ENCODE assay signal across 21 cellular contexts in the genomic region with DNA sequence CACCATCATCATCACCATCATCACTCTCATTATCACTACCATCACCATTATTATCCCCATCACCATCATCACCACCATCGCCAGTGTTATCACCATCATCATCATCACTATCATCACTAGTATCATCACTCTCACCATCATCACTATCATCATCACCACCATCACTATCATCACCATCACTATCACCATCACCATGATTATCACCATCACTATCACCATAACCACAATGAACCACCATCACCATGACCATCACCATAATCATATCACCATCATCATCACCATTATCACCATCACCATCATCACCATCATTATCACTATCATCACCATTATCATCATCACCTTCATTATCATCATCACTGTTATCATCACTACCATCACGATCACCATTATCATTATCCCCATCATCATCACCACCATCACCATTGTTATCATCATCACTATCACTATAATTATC.
DNase-seq lines count a peak whose midpoint lies in the region; ATAC-seq, FAIRE-seq and TF ChIP-seq lines count a peak whose summit lies in the region.
"Had no signal": no experiment of that assay in that cellular context is flagged by ENCODE, and none has a peak within 500 bp of the region (broad histone marks: within the 10 kb centered on the region; RNA-seq: fewer than 3 reads in every experiment).

No MANE protein-coding gene starts in this region.

- H3K4me1 ChIP-seq in HEK293 (ENCODE audit: control insufficient read depth, insufficient read depth, low read length) (no peaks in the 10 kb centered on the region), H1 (replicated peaks in 1 of 4; ENCODE audit: control insufficient read depth in 3 of 4, insufficient read depth in 4 of 4, low read length in 3 of 4) (no peaks in the 10 kb centered on the region), neuronal stem cell (ENCODE audit: control insufficient read depth in 2 of 2, insufficient read depth in 1 of 2, low read depth in 1 of 2, low read length in 2 of 2) (no peaks in the 10 kb centered on the region), ascending aorta (no peaks in the 10 kb centered on the region)
- H3K4me1 ChIP-seq: HAP-1 had no signal

- POLR2A ChIA-PET in HEK293 (lab: Yijun Ruan, JAX), result no interaction called here
- POLR2A ChIA-PET in H1 (lab: Charles Lee; ENCODE audit: partially characterized antibody), result no interaction called here

- no peak for TF ChIP-seq POLR2A in H1 (IDR thresholded peaks at IDR 0.05; ENCODE audit: control extremely low read depth in 1 of 2, low read depth in 2 of 2, low read length in 2 of 2)

- H3K18ac ChIP-seq in H1 (ENCODE audit: extremely low read depth, low read length) (no peak overlapping the region), neuronal stem cell (ENCODE audit: low read length) (no peak overlapping the region)

- H2AFZ ChIP-seq in H1 (ENCODE audit: low read length) (no peak overlapping the region), neuronal stem cell (ENCODE audit: low read length) (no peak overlapping the region)
- H2AFZ ChIP-seq: GM23338 had no signal

- peak; percentile 70 for FAIRE-seq in HTR-8/SVneo (lab: Jason Lieb, UNC)
- FAIRE-seq in H1 (lab: Jason Lieb, UNC), result no peak
- FAIRE-seq: A549, GM12891, GM18507, H54 had no signal

- H3K4me2 ChIP-seq in H1 (ENCODE audit: insufficient read depth in 1 of 2, low read depth in 2 of 2, low read length in 2 of 2) (no peak overlapping the region), neuronal stem cell (ENCODE audit: insufficient read depth, low read length, poor library complexity, severe bottlenecking) (no peak overlapping the region)
- H3K4me2 ChIP-seq: GM23338 had no signal

- H3K79me1 ChIP-seq in H1 (ENCODE audit: low read depth, low read length) (no peaks in the 10 kb centered on the region), neuronal stem cell (ENCODE audit: low read depth, low read length) (no peaks in the 10 kb centered on the region)

- CTCF ChIA-PET in HEK293 (lab: Yijun Ruan, JAX), result no interaction called here
- CTCF ChIA-PET in H1 (lab: Charles Lee; ENCODE audit: partially characterized antibody), result no interaction called here

- H3K9ac ChIP-seq in H1 (replicated peaks in 1 of 4; ENCODE audit: extremely low read depth in 1 of 4, low read depth in 3 of 4, low read length in 3 of 4), result no peak overlapping the region
- peak overlapping the region; percentile 9 for H3K9ac ChIP-seq in neuronal stem cell (ENCODE audit: low read depth, low read length, poor library complexity)

- H2AK5ac ChIP-seq in H1 (ENCODE audit: low read depth, low read length) (peak overlapping the region; percentile 61; the same call in 1 of the 2 replicates), neuronal stem cell (ENCODE audit: low read depth, low read length) (no peak overlapping the region)

- no peaks in the 10 kb centered on the region for H3K79me2 ChIP-seq in H1 (ENCODE audit: control insufficient read depth in 1 of 2, insufficient read depth in 2 of 2, low read length in 2 of 2)

- H3K14ac ChIP-seq in H1 (ENCODE audit: insufficient read length), result no peak overlapping the region
- no peak overlapping the region for H3K14ac ChIP-seq in neuronal stem cell (ENCODE audit: low read length)

- H3K27me3 ChIP-seq in H1 (replicated peaks in 1 of 4; ENCODE audit: control insufficient read depth in 3 of 4, extremely low read depth in 1 of 4, insufficient read depth in 3 of 4, low read length in 3 of 4) (no peaks in the 10 kb centered on the region), neuronal stem cell (ENCODE audit: control insufficient read depth in 3 of 3, insufficient read depth in 3 of 3, low read depth in 1 of 3, low read length in 3 of 3) (no peaks in the 10 kb centered on the region), ascending aorta (no peaks in the 10 kb centered on the region)

- H3K9me3 ChIP-seq in HEK293 (ENCODE audit: control insufficient read depth, insufficient read depth, low read depth, low read length) (no peaks in the 10 kb centered on the region), H1 (ENCODE audit: insufficient read depth in 2 of 2, low read depth in 1 of 2, low read length in 1 of 2) (peaks cover 0 to 3% of the 10 kb centered on the region in 2 experiments; a peak in 1 of 4 replicates), neuronal stem cell (replicated peaks in 1 of 2; ENCODE audit: control insufficient read depth in 2 of 2, insufficient read depth in 1 of 2, low read depth in 1 of 2, low read length in 2 of 2) (peaks cover 0 to 1% of the 10 kb centered on the region in 2 donors), ascending aorta (peaks cover 0 to 10% of the 10 kb centered on the region in 2 donors)
- H3K9me3 ChIP-seq: HAP-1 had no signal

- TF ChIP-seq EP300 in H1 (IDR thresholded peaks at IDR 0.05; ENCODE audit: borderline replicate concordance in 1 of 2, low read depth in 2 of 2, low read length in 2 of 2), result no peak

- H4K91ac ChIP-seq in H1 (replicated peaks; ENCODE audit: insufficient read length, low read length) (no peak overlapping the region), neuronal stem cell (ENCODE audit: low read depth, low read length, poor library complexity) (no peak overlapping the region)

- H3K4ac ChIP-seq in H1 (replicated peaks; ENCODE audit: insufficient read length, low read depth, low read length) (no peak overlapping the region), neuronal stem cell (ENCODE audit: low read length) (no peak overlapping the region)

- H2BK5ac ChIP-seq in H1 (ENCODE audit: low read depth, low read length), result no peak overlapping the region; the same call in 1 of the 2 replicates
- H2BK5ac ChIP-seq in neuronal stem cell (ENCODE audit: low read length), result no peak overlapping the region

- H3K4me3 ChIP-seq in HEK293 (ENCODE audit: low read depth, low read length) (no peak overlapping the region), H1 (ENCODE audit: extremely low read depth in 1 of 4, insufficient read depth in 2 of 4, low read depth in 3 of 4, low read length in 4 of 4) (no peak overlapping the region), neuronal stem cell (ENCODE audit: low read length in 2 of 2) (no peak overlapping the region), ascending aorta (no peak overlapping the region)
- H3K4me3 ChIP-seq: A549, GM23338, HAP-1 had no signal

- H3K36me3 ChIP-seq in HEK293 (ENCODE audit: control insufficient read depth in 2 of 2, insufficient read depth in 1 of 2, low read length in 2 of 2) (no peaks in the 10 kb centered on the region), H1 (ENCODE audit: control insufficient read depth in 2 of 4, insufficient read depth in 4 of 4, low read length in 3 of 4) (no peaks in the 10 kb centered on the region), neuronal stem cell (replicated peaks in 1 of 2; ENCODE audit: control insufficient read depth in 2 of 2, insufficient read depth in 2 of 2, low read length in 2 of 2) (no peaks in the 10 kb centered on the region), ascending aorta (no peaks in the 10 kb centered on the region)
- H3K36me3 ChIP-seq: HAP-1 had no signal

- TF ChIP-seq CTCF in HEK293 (tag by site-specific recombination; IDR thresholded peaks at IDR 0.05) (no peak), H1 (IDR thresholded peaks at IDR 0.05; ENCODE audit: control extremely low read depth in 1 of 3, insufficient read depth in 1 of 3, low read depth in 1 of 3, low read length in 3 of 3) (no peak), ascending aorta (IDR thresholded peaks at IDR 0.05) (no peak)

- intact Hi-C loops in ascending aorta (cut with DNase I), result no loop called here

- no peak for DNase-seq in HTR-8/SVneo (ENCODE audit: insufficient read length, low spot score)
- no peak for DNase-seq in H1 (ENCODE audit: low read depth in 1 of 2, low spot score in 2 of 2)
- no peak for DNase-seq in neuronal stem cell (ENCODE audit: low spot score)
- no peak for DNase-seq in ascending aorta (ENCODE audit: low spot score in 2 of 2)
- no peak for DNase-seq in NCI-H1436 treated with DMSO at 0.1 percent for 48 hours (lab: John Stamatoyannopoulos, UW)
- DNase-seq: 8988T; C1 segment of cervical spinal cord; Calu3; CD4-positive, alpha-beta memory T cell; COR-L47; DMS53; DMS79 treated with DMSO at 0.1 percent for 48 hours; GF-D8 had no signal

- H4K5ac ChIP-seq in H1 (ENCODE audit: insufficient read length, low read depth, low read length), result no peak overlapping the region

- peaks cover 13% of the 10 kb centered on the region; the same call in 1 of the 2 replicates for H3K23me2 ChIP-seq in H1 (ENCODE audit: low read depth, low read length)

- 93% methylated on average over 2 of the region's 2 CpGs; no CpG with 5 or more reads in 1 of the 2 experiments for WGBS in H1 (ENCODE audit: extremely low coverage in 1 of 2, insufficient coverage in 1 of 2, insufficient read length in 1 of 2, insufficient replicate concordance in 2 of 2, low coverage in 1 of 2, low lambda C conversion rate in 2 of 2, missing lambda C conversion rate in 1 of 2), 2 experiments
- no CpG with 5 or more reads among the region's 2 CpGs for WGBS in neuronal stem cell (ENCODE audit: extremely low coverage in 2 of 2, insufficient read length in 2 of 2, insufficient replicate concordance in 1 of 2), 2 donors

- ATAC-seq in esophagus mucosa, result no peak
- ATAC-seq: A549, GM23338 had no signal

- peaks cover 0 to 7% of the 10 kb centered on the region in 2 experiments for H4K20me1 ChIP-seq in H1 (replicated peaks in 1 of 2; ENCODE audit: control insufficient read depth in 1 of 2, insufficient read depth in 2 of 2, low read length in 2 of 2)

- TF ChIP-seq RAD21 in H1 (IDR thresholded peaks at IDR 0.05 in 1 of 2, conservative IDR thresholded peaks at IDR 0.05 in 1 of 2; ENCODE audit: low read depth in 2 of 2, low read length in 2 of 2), result no peak

- H3K27ac ChIP-seq in HEK293 (ENCODE audit: extremely low read depth, low read depth, low read length), result no peak overlapping the region
- H3K27ac ChIP-seq in H1 (ENCODE audit: low read depth, low read length), result no peak overlapping the region
- H3K27ac ChIP-seq in neuronal stem cell (replicated peaks; ENCODE audit: low read length), result no peak overlapping the region
- no peak overlapping the region for H3K27ac ChIP-seq in ascending aorta

- H2BK120ac ChIP-seq in H1 (replicated peaks; ENCODE audit: low read depth, low read length) (no peak overlapping the region), neuronal stem cell (ENCODE audit: low read depth, low read length) (no peak overlapping the region)

- H4K8ac ChIP-seq in H1 (ENCODE audit: extremely low read depth, insufficient read depth, low read length) (no peak overlapping the region), neuronal stem cell (ENCODE audit: low read depth, low read length) (no peak overlapping the region)

- peak overlapping the region; percentile 71 for H3K56ac ChIP-seq in H1 (replicated peaks; ENCODE audit: insufficient read length, low read depth, low read length)

- H2BK20ac ChIP-seq in H1 (ENCODE audit: low read length), result no peak overlapping the region

- H2BK15ac ChIP-seq in H1 (ENCODE audit: low read length) (no peak overlapping the region), neuronal stem cell (ENCODE audit: low read length) (no peak overlapping the region)

- H3K23ac ChIP-seq in H1 (ENCODE audit: insufficient read length) (no peak overlapping the region), neuronal stem cell (ENCODE audit: low read depth, low read length, poor library complexity) (no peak overlapping the region)

- peak overlapping the region; percentile 7; the same call in 1 of the 2 replicates for H2BK12ac ChIP-seq in H1 (ENCODE audit: low read depth, low read length)
- no peak overlapping the region for H2BK12ac ChIP-seq in neuronal stem cell (ENCODE audit: low read length)
